In genomic region chr1:41578712-41579335, GRCh38 we compare ENCODE assay signal across 8 cellular contexts.
DNase-seq lines count a peak whose midpoint lies in the region; ATAC-seq, FAIRE-seq and TF ChIP-seq lines count a peak whose summit lies in the region.

No MANE protein-coding gene starts in this region.

- H3K14ac ChIP-seq in H1 (ENCODE audit: insufficient read length) = no peak overlapping the region

- no peak overlapping the region for H4K91ac ChIP-seq in H1 (replicated peaks; ENCODE audit: insufficient read length, low read length)

- no peaks in the 10 kb centered on the region for H3K23me2 ChIP-seq in H1 (ENCODE audit: low read depth, low read length)

- no peak overlapping the region for H2AK5ac ChIP-seq in H1 (ENCODE audit: low read depth, low read length)

- peak; percentile 16 for TF ChIP-seq CTCF in GM13976 (IDR thresholded peaks at IDR 0.05; ENCODE audit: borderline replicate concordance, control extremely low read depth, extremely low read depth, insufficient read depth, missing control alignments)
- TF ChIP-seq CTCF in H1 (IDR thresholded peaks at IDR 0.05; ENCODE audit: control extremely low read depth in 1 of 3, insufficient read depth in 1 of 3, low read depth in 1 of 3, low read length in 3 of 3) = peak; percentile 4 to 73 (median 54)

- H3K79me2 ChIP-seq in H1 (ENCODE audit: control insufficient read depth in 1 of 2, insufficient read depth in 2 of 2, low read length in 2 of 2) = no peaks in the 10 kb centered on the region

- ATAC-seq in GM19351 (IDR thresholded peaks at IDR 0.05; ENCODE audit: unreplicated experiment) = no peak

- H3K36me3 ChIP-seq in H1 (ENCODE audit: control insufficient read depth in 2 of 4, insufficient read depth in 4 of 4, low read length in 3 of 4) = no peaks in the 10 kb centered on the region

- no peaks in the 10 kb centered on the region; a peak in 2 of 7 replicates for H3K4me1 ChIP-seq in H1 (replicated peaks in 1 of 4; ENCODE audit: control insufficient read depth in 3 of 4, insufficient read depth in 4 of 4, low read length in 3 of 4)

- no peak for TF ChIP-seq POLR2A in H1 (IDR thresholded peaks at IDR 0.05; ENCODE audit: control extremely low read depth in 1 of 2, low read depth in 2 of 2, low read length in 2 of 2)

- POLR2A ChIA-PET in H1 (lab: Charles Lee; ENCODE audit: partially characterized antibody) = no interaction called here

- no peak overlapping the region for H3K23ac ChIP-seq in H1 (ENCODE audit: insufficient read length)

- H3K9me3 ChIP-seq in H1 (ENCODE audit: insufficient read depth in 2 of 2, low read depth in 1 of 2, low read length in 1 of 2) = peaks cover 0 to 3% of the 10 kb centered on the region in 2 experiments; a peak in 1 of 4 replicates

- TF ChIP-seq RAD21 in H1 (IDR thresholded peaks at IDR 0.05 in 1 of 2, conservative IDR thresholded peaks at IDR 0.05 in 1 of 2; ENCODE audit: low read depth in 2 of 2, low read length in 2 of 2) = peak; percentile 47 to 70

- no peaks in the 10 kb centered on the region; a peak in 1 of 7 replicates for H3K27me3 ChIP-seq in H1 (replicated peaks in 1 of 4; ENCODE audit: control insufficient read depth in 3 of 4, extremely low read depth in 1 of 4, insufficient read depth in 3 of 4, low read length in 3 of 4)

- intact Hi-C loops in activated naive CD4-positive, alpha-beta T cell treated with anti-CD3 and anti-CD28 coated beads for 36 hours (cut with micrococcal nuclease) = loop anchor here (5.0 to 10.0 kb wide), 2 partner anchors 62 to 176 kb away; no protein-coding TSS in a partner anchor

- no peak overlapping the region for H2BK20ac ChIP-seq in H1 (ENCODE audit: low read length)

- no peaks in the 10 kb centered on the region for H3K9me3 Mint-ChIP-seq in activated naive CD4-positive, alpha-beta T cell treated with anti-CD3 and anti-CD28 coated beads for 36 hours

- H3K18ac ChIP-seq in H1 (ENCODE audit: extremely low read depth, low read length) = no peak overlapping the region

- TF ChIP-seq EP300 in H1 (IDR thresholded peaks at IDR 0.05; ENCODE audit: borderline replicate concordance in 1 of 2, low read depth in 2 of 2, low read length in 2 of 2) = no peak

- DNase-seq in GM13976 (ENCODE audit: low spot score) (no peak), NCI-H748 treated with DMSO at 0.1 percent for 48 hours (lab: John Stamatoyannopoulos, UW) (peak; percentile 90), H1 (ENCODE audit: low read depth in 1 of 2, low spot score in 2 of 2) (no peak), renal cortical epithelial cell (ENCODE audit: low read depth) (peak; percentile 29), middle frontal gyrus (ENCODE audit: extremely low spot score, low spot score) (no peak), activated T-cell treated with anti-CD3 and anti-CD28 coated beads for 4 hours (no peak)
- no peak for DNase-seq in activated naive CD4-positive, alpha-beta T cell treated with anti-CD3 and anti-CD28 coated beads for 36 hours

- H3K36me3 Mint-ChIP-seq in activated naive CD4-positive, alpha-beta T cell treated with anti-CD3 and anti-CD28 coated beads for 36 hours (ENCODE audit: low read depth) = peaks cover 42% of the 10 kb centered on the region

- H3K9ac ChIP-seq in H1 (replicated peaks in 1 of 4; ENCODE audit: extremely low read depth in 1 of 4, low read depth in 3 of 4, low read length in 3 of 4) = no peak overlapping the region

- H3K4ac ChIP-seq in H1 (replicated peaks; ENCODE audit: insufficient read length, low read depth, low read length) = no peak overlapping the region

- H3K56ac ChIP-seq in H1 (replicated peaks; ENCODE audit: insufficient read length, low read depth, low read length) = no peak overlapping the region

- H3K27ac ChIP-seq in H1 (ENCODE audit: low read depth, low read length) = no peak overlapping the region

- no peak overlapping the region for H2BK5ac ChIP-seq in H1 (ENCODE audit: low read depth, low read length)

- H2BK12ac ChIP-seq in H1 (ENCODE audit: low read depth, low read length) = no peak overlapping the region

- no peak overlapping the region for H3K4me3 Mint-ChIP-seq in activated naive CD4-positive, alpha-beta T cell treated with anti-CD3 and anti-CD28 coated beads for 36 hours

- H2BK120ac ChIP-seq in H1 (replicated peaks; ENCODE audit: low read depth, low read length) = no peak overlapping the region

- no peak overlapping the region for H3K4me3 ChIP-seq in H1 (ENCODE audit: extremely low read depth in 1 of 4, insufficient read depth in 2 of 4, low read depth in 3 of 4, low read length in 4 of 4)

- H2AFZ ChIP-seq in H1 (ENCODE audit: low read length) = peak overlapping the region; percentile 82; the same call in 1 of the 2 replicates

- no peak overlapping the region for H4K8ac ChIP-seq in H1 (ENCODE audit: extremely low read depth, insufficient read depth, low read length)

- H4K5ac ChIP-seq in H1 (ENCODE audit: insufficient read length, low read depth, low read length) = no peak overlapping the region

- CTCF ChIA-PET in H1 (lab: Charles Lee; ENCODE audit: partially characterized antibody) = interaction anchor here (0.6 to 3.8 kb wide), 42 partner anchors 9 to 569 kb away, joined by 3 to 20 read pairs (median 4); partner anchors contain the start of gene HIVEP3
- CTCF ChIA-PET in activated naive CD4-positive, alpha-beta T cell treated with anti-CD3 and anti-CD28 coated beads for 36 hours (lab: Charles Lee) = interaction anchor here (1.1 kb wide), 1 partner anchor 11 kb away, joined by 3 read pairs; no protein-coding TSS in a partner anchor

- H3K27ac Mint-ChIP-seq in activated naive CD4-positive, alpha-beta T cell treated with anti-CD3 and anti-CD28 coated beads for 36 hours = no peak overlapping the region

- no peaks in the 10 kb centered on the region for H3K79me1 ChIP-seq in H1 (ENCODE audit: low read depth, low read length)

- peaks cover 39% of the 10 kb centered on the region for H3K4me1 Mint-ChIP-seq in activated naive CD4-positive, alpha-beta T cell treated with anti-CD3 and anti-CD28 coated beads for 36 hours (ENCODE audit: low read depth)

- no peaks in the 10 kb centered on the region for H3K27me3 Mint-ChIP-seq in activated naive CD4-positive, alpha-beta T cell treated with anti-CD3 and anti-CD28 coated beads for 36 hours (ENCODE audit: low read depth)

- H2BK15ac ChIP-seq in H1 (ENCODE audit: low read length) = no peak overlapping the region

- WGBS in H1 (ENCODE audit: extremely low coverage in 1 of 2, insufficient coverage in 1 of 2, insufficient read length in 1 of 2, insufficient replicate concordance in 2 of 2, low coverage in 1 of 2, low lambda C conversion rate in 2 of 2, missing lambda C conversion rate in 1 of 2), 2 experiments = 61% methylated on average over 4 of the region's 4 CpGs; no CpG with 5 or more reads in 1 of the 2 experiments

- no peak overlapping the region for H3K4me2 ChIP-seq in H1 (ENCODE audit: insufficient read depth in 1 of 2, low read depth in 2 of 2, low read length in 2 of 2)

- peak; percentile 90 for FAIRE-seq in H1 (lab: Jason Lieb, UNC)

- in situ Hi-C loops in GM13976 (cut with MboI; ENCODE audit: low sequenced_read_pairs, unreplicated experiment) = no loop called here

- no peaks in the 10 kb centered on the region for H4K20me1 ChIP-seq in H1 (replicated peaks in 1 of 2; ENCODE audit: control insufficient read depth in 1 of 2, insufficient read depth in 2 of 2, low read length in 2 of 2)

TF ChIP-seq in H1, 55 proteins besides CTCF, POLR2A, EP300 and RAD21:
- TF ChIP-seq RXRA (IDR thresholded peaks at IDR 0.05; ENCODE audit: insufficient read depth, low read depth, low read length) (no peak), MAFK (IDR thresholded peaks at IDR 0.05; ENCODE audit: low read depth, low read length) (peak; percentile 94)

Comparison
In these comparisons a context has a peak if more than half of its experiments do, and no peak if none do; other contexts are left out.
1. DNase-seq: peak in NCI-H748 treated with DMSO at 0.1 percent for 48 hours (single experiment) and renal cortical epithelial cell (single experiment); none in GM13976 (single experiment), H1 (0 of 2), middle frontal gyrus (single experiment), activated naive CD4-positive, alpha-beta T cell treated with anti-CD3 and anti-CD28 coated beads for 36 hours (single experiment) and activated T-cell treated with anti-CD3 and anti-CD28 coated beads for 4 hours (single experiment).